1 cellular context compared by ENCODE assay signal in genomic region chr1:201754353-201754752, GRCh38.
TF ChIP-seq lines count a peak whose summit lies in the region.

No MANE protein-coding gene starts in this region.

TF ChIP-seq in H1, 55 proteins besides CTCF, POLR2A, EP300 and RAD21:
- TF ChIP-seq TAF7 (optimal IDR thresholded peaks at IDR 0.05; ENCODE audit: borderline replicate concordance, low read depth, low read length): no peak
- no peak for TF ChIP-seq CEBPB (IDR thresholded peaks at IDR 0.05; ENCODE audit: low read depth, low read length)
- no peak for TF ChIP-seq SP1 (IDR thresholded peaks at IDR 0.05; ENCODE audit: low read depth, low read length)
- TF ChIP-seq GABPA (IDR thresholded peaks at IDR 0.05; ENCODE audit: borderline replicate concordance, insufficient read depth, low read length): no peak
- TF ChIP-seq PHF8 (conservative IDR thresholded peaks at IDR 0.05; ENCODE audit: low read depth, low read length): no peak
